Comparison of ENCODE assay signal across 15 cellular contexts in genomic region chr14:72318648-72319047, GRCh38.
DNase-seq lines count a peak whose midpoint lies in the region; ATAC-seq and TF ChIP-seq lines count a peak whose summit lies in the region.
"Had no signal": no experiment of that assay in that cellular context is flagged by ENCODE, and none has a peak within 500 bp of the region (broad histone marks: within the 10 kb centered on the region; RNA-seq: fewer than 3 reads in every experiment).

No MANE protein-coding gene starts in this region.

- H3K27me3 ChIP-seq in SK-N-SH (ENCODE audit: insufficient read depth) (no peaks in the 10 kb centered on the region), thyroid gland (no peaks in the 10 kb centered on the region)
- H3K27me3 ChIP-seq: neural progenitor cell had no signal

- H3K9me3 ChIP-seq in SK-N-SH (no peaks in the 10 kb centered on the region), thyroid gland (no peaks in the 10 kb centered on the region)

- H3K36me3 Mint-ChIP-seq in activated naive CD4-positive, alpha-beta T cell treated with anti-CD3 and anti-CD28 coated beads, Interleukin-2, amount 10 ng/mL, durations not matched to agents 7 days and 5 days = no peaks in the 10 kb centered on the region
- no peaks in the 10 kb centered on the region for H3K36me3 Mint-ChIP-seq in activated naive CD4-positive, alpha-beta T cell treated with anti-CD3 and anti-CD28 coated beads for 36 hours (ENCODE audit: low read depth)
- no peaks in the 10 kb centered on the region for H3K36me3 Mint-ChIP-seq in stimulated activated naive B cell treated with anti-CD40 and anti-IgM and Interleukin-4, amounts not matched to agents 10 μg/mL and 1 μg/mL and 100 μg/mL, for 72 hours
- H3K36me3 Mint-ChIP-seq: neural progenitor cell had no signal

- peak; percentile 58 for ATAC-seq in GM19351 (IDR thresholded peaks at IDR 0.05; ENCODE audit: unreplicated experiment)
- peak; percentile 36 to 61 for ATAC-seq in stimulated activated naive B cell treated with anti-CD40 and anti-IgM and Interleukin-4, amounts not matched to agents 10 μg/mL and 1 μg/mL and 100 μg/mL, for 72 hours (replicated peaks)

- H3K4me3 ChIP-seq in SK-N-SH (ENCODE audit: low read depth in 2 of 2, low read length in 1 of 2) (peak overlapping the region; percentile 27 to 31; a peak in 2 of 4 replicates), thyroid gland (replicated peaks in 1 of 3) (no peak overlapping the region)
- H3K4me3 ChIP-seq: neural progenitor cell had no signal

- H3K4me2 ChIP-seq in SK-N-SH = peak overlapping the region; percentile 47; the same call in 1 of the 2 replicates
- H3K4me2 ChIP-seq: neural progenitor cell had no signal

- H3K27ac ChIP-seq in SK-N-SH (ENCODE audit: low read depth in 2 of 2, low read length in 1 of 2) = no peak overlapping the region
- no peak overlapping the region for H3K27ac ChIP-seq in thyroid gland
- H3K27ac ChIP-seq: neural progenitor cell had no signal

- TF ChIP-seq EP300 in SK-N-SH (IDR thresholded peaks at IDR 0.05; ENCODE audit: borderline replicate concordance in 1 of 2, low read depth in 1 of 2, low read length in 1 of 2) = no peak

- peaks cover 11% of the 10 kb centered on the region for H3K4me1 Mint-ChIP-seq in activated naive CD4-positive, alpha-beta T cell treated with anti-CD3 and anti-CD28 coated beads, Interleukin-2, amount 10 ng/mL, durations not matched to agents 7 days and 5 days
- H3K4me1 Mint-ChIP-seq in activated naive CD4-positive, alpha-beta T cell treated with anti-CD3 and anti-CD28 coated beads for 36 hours (ENCODE audit: low read depth) = no peaks in the 10 kb centered on the region
- peaks cover 3 to 7% of the 10 kb centered on the region in 2 donors for H3K4me1 Mint-ChIP-seq in stimulated activated naive B cell treated with anti-CD40 and anti-IgM and Interleukin-4, amounts not matched to agents 10 μg/mL and 1 μg/mL and 100 μg/mL, for 72 hours

- H3K4me3 Mint-ChIP-seq in activated naive CD4-positive, alpha-beta T cell treated with anti-CD3 and anti-CD28 coated beads, Interleukin-2, amount 10 ng/mL, durations not matched to agents 7 days and 5 days = no peak overlapping the region
- H3K4me3 Mint-ChIP-seq in activated naive CD4-positive, alpha-beta T cell treated with anti-CD3 and anti-CD28 coated beads for 36 hours = no peak overlapping the region
- H3K4me3 Mint-ChIP-seq in stimulated activated naive B cell treated with anti-CD40 and anti-IgM and Interleukin-4, amounts not matched to agents 10 μg/mL and 1 μg/mL and 100 μg/mL, for 72 hours = no peak overlapping the region
- H3K4me3 Mint-ChIP-seq: endodermal cell, neural progenitor cell had no signal

- H2AFZ ChIP-seq in SK-N-SH (ENCODE audit: low read depth) = 0 out of 2 replicates have a peak overlapping the region, but pooled peaks have one; percentile 71
- H2AFZ ChIP-seq: neural progenitor cell had no signal

- H3K9me3 Mint-ChIP-seq in activated naive CD4-positive, alpha-beta T cell treated with anti-CD3 and anti-CD28 coated beads, Interleukin-2, amount 10 ng/mL, durations not matched to agents 7 days and 5 days = peaks cover 3% of the 10 kb centered on the region
- H3K9me3 Mint-ChIP-seq in activated naive CD4-positive, alpha-beta T cell treated with anti-CD3 and anti-CD28 coated beads for 36 hours = no peaks in the 10 kb centered on the region
- peaks cover 0 to 2% of the 10 kb centered on the region in 2 donors for H3K9me3 Mint-ChIP-seq in stimulated activated naive B cell treated with anti-CD40 and anti-IgM and Interleukin-4, amounts not matched to agents 10 μg/mL and 1 μg/mL and 100 μg/mL, for 72 hours

- no peaks in the 10 kb centered on the region for H3K9me2 ChIP-seq in SK-N-SH

- POLR2A ChIA-PET in SK-N-SH (lab: Yijun Ruan, JAX) = no interaction called here

- no peak for TF ChIP-seq POLR2A in thyroid gland (IDR thresholded peaks at IDR 0.05)

- TF ChIP-seq CTCF in SK-N-SH (IDR thresholded peaks at IDR 0.05) = no peak
- TF ChIP-seq CTCF in thyroid gland (IDR thresholded peaks at IDR 0.05) = no peak

- WGBS in SK-N-SH (ENCODE audit: low lambda C conversion rate) = 8% methylated on average over 4 of the region's 4 CpGs
- 78 to 80% methylated on average over 4 of the region's 4 CpGs for WGBS in thyroid gland, 2 donors

- H3K27ac Mint-ChIP-seq in activated naive CD4-positive, alpha-beta T cell treated with anti-CD3 and anti-CD28 coated beads, Interleukin-2, amount 10 ng/mL, durations not matched to agents 7 days and 5 days = no peak overlapping the region
- no peak overlapping the region for H3K27ac Mint-ChIP-seq in activated naive CD4-positive, alpha-beta T cell treated with anti-CD3 and anti-CD28 coated beads for 36 hours
- no peak overlapping the region for H3K27ac Mint-ChIP-seq in stimulated activated naive B cell treated with anti-CD40 and anti-IgM and Interleukin-4, amounts not matched to agents 10 μg/mL and 1 μg/mL and 100 μg/mL, for 72 hours
- H3K27ac Mint-ChIP-seq: endodermal cell, neural progenitor cell had no signal

- peaks cover 3% of the 10 kb centered on the region for H3F3A ChIP-seq in SK-N-SH (replicated peaks; ENCODE audit: insufficient read depth)

- no peaks in the 10 kb centered on the region for H3K36me3 ChIP-seq in SK-N-SH (replicated peaks in 1 of 2; ENCODE audit: control insufficient read depth in 1 of 2, insufficient read depth in 2 of 2, low read length in 1 of 2)
- no peaks in the 10 kb centered on the region for H3K36me3 ChIP-seq in thyroid gland
- H3K36me3 ChIP-seq: neural progenitor cell had no signal

- H4K20me1 ChIP-seq in SK-N-SH (ENCODE audit: insufficient read depth) = no peaks in the 10 kb centered on the region

- DNase-seq in activated naive CD4-positive, alpha-beta T cell treated with anti-CD3 and anti-CD28 coated beads, Interleukin-2, amount 10 ng/mL, durations not matched to agents 7 days and 5 days = peak; percentile 33
- no peak for DNase-seq in activated naive CD4-positive, alpha-beta T cell treated with anti-CD3 and anti-CD28 coated beads for 36 hours
- DNase-seq in SK-N-SH = no peak
- DNase-seq in stimulated activated naive B cell treated with anti-CD40 and anti-IgM and Interleukin-4, amounts not matched to agents 10 μg/mL and 1 μg/mL and 100 μg/mL, for 72 hours = no peak
- DNase-seq in NCI-H1930 (lab: John Stamatoyannopoulos, UW) = no peak
- no peak for DNase-seq in AML-193 (lab: John Stamatoyannopoulos, UW)
- DNase-seq in thyroid gland = no peak
- DNase-seq: anterior cingulate cortex; cerebellar nuclear complex; endodermal cell; hippocampal formation; NCI-H1105; NK-92 treated with Interleukin-12 subunit alpha and Interleukin-12 subunit beta, amount 100 ng/mL, for 24 hours had no signal

- H3K9ac ChIP-seq in SK-N-SH = no peak overlapping the region
- H3K9ac ChIP-seq: neural progenitor cell had no signal

- no peaks in the 10 kb centered on the region for H3K79me2 ChIP-seq in SK-N-SH (ENCODE audit: insufficient read depth)

- CTCF ChIA-PET in activated naive CD4-positive, alpha-beta T cell treated with anti-CD3 and anti-CD28 coated beads, Interleukin-2, amount 10 ng/mL, durations not matched to agents 7 days and 5 days (lab: Charles Lee) = interaction anchor here (0.6 to 1.1 kb wide), 2 partner anchors 230 to 296 kb away, joined by 3 to 4 read pairs; no protein-coding TSS in a partner anchor
- CTCF ChIA-PET in activated naive CD4-positive, alpha-beta T cell treated with anti-CD3 and anti-CD28 coated beads for 36 hours (lab: Charles Lee) = interaction anchor here (0.6 kb wide), 1 partner anchor 313 kb away, joined by 3 read pairs; no protein-coding TSS in a partner anchor
- CTCF ChIA-PET in SK-N-SH (lab: Yijun Ruan, JAX) = no interaction called here

- no peaks in the 10 kb centered on the region for H3K4me1 ChIP-seq in SK-N-SH (ENCODE audit: control insufficient read depth in 1 of 2, insufficient read depth in 2 of 2, low read depth in 1 of 2, low read length in 1 of 2)
- no peaks in the 10 kb centered on the region for H3K4me1 ChIP-seq in thyroid gland
- H3K4me1 ChIP-seq: neural progenitor cell had no signal

- TF ChIP-seq RAD21 in SK-N-SH (IDR thresholded peaks at IDR 0.05; ENCODE audit: low read length) = no peak

- intact Hi-C loops in activated naive CD4-positive, alpha-beta T cell treated with anti-CD3 and anti-CD28 coated beads for 36 hours (cut with micrococcal nuclease) = no loop called here
- intact Hi-C loops in thyroid gland (cut with DNase I) = no loop called here

- peaks cover 9% of the 10 kb centered on the region for H3K27me3 Mint-ChIP-seq in activated naive CD4-positive, alpha-beta T cell treated with anti-CD3 and anti-CD28 coated beads, Interleukin-2, amount 10 ng/mL, durations not matched to agents 7 days and 5 days
- H3K27me3 Mint-ChIP-seq in activated naive CD4-positive, alpha-beta T cell treated with anti-CD3 and anti-CD28 coated beads for 36 hours (ENCODE audit: low read depth) = peaks cover 27% of the 10 kb centered on the region
- peaks cover 28 to 40% of the 10 kb centered on the region in 2 donors for H3K27me3 Mint-ChIP-seq in stimulated activated naive B cell treated with anti-CD40 and anti-IgM and Interleukin-4, amounts not matched to agents 10 μg/mL and 1 μg/mL and 100 μg/mL, for 72 hours

TF ChIP-seq in SK-N-SH, 30 proteins besides CTCF, POLR2A, EP300 and RAD21 (continues in another document):
- TF ChIP-seq REST (IDR thresholded peaks at IDR 0.05; ENCODE audit: low read depth, low read length) (no peak), JUND (IDR thresholded peaks at IDR 0.05) (no peak), NFIC (IDR thresholded peaks at IDR 0.05; ENCODE audit: borderline replicate concordance) (no peak)

Comparison
In these comparisons a context has a peak if more than half of its experiments do, and no peak if none do; other contexts are left out.
1. H3K4me3 ChIP-seq: peak in SK-N-SH (2 of 2); none in thyroid gland (0 of 3).